In the genomic region with DNA sequence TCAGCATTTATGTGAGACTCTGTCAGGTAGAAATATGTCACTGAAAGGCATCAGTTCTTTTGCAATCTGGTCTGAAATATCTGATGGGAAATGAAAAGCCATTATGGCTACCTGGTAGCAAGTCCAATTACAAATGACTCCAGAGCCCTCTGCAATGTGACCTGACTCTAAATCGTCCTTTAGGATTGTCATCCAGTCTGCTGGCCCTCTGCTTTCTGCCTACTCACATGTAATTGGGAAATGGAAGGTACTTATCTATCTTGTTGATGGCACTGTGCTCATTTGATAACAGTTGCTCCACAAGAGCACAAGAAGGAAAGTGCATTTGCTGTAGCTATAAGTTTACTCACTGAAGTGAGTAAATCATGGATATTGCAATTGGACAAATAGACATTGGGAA, we compare ENCODE assay signal across 25 cellular contexts.
"Had no signal": no experiment of that assay in that cellular context is flagged by ENCODE, and none has a peak within 500 bp of the region (broad histone marks: within the 10 kb centered on the region; RNA-seq: fewer than 3 reads in every experiment).

No MANE protein-coding gene starts in this region.

- DNase-seq: activated CD4-positive, alpha-beta memory T cell treated with anti-CD3 and anti-CD28 coated beads for 36 hours; activated CD4-positive, alpha-beta T cell treated with anti-CD3 and anti-CD28 coated beads for 36 hours; activated CD4-positive, alpha-beta T cell treated with anti-CD3 and anti-CD28 coated beads, Interleukin-2, amount 10 ng/mL, durations not matched to agents 24 days and 14 days; activated CD4-positive, CD25-positive, alpha-beta regulatory T cell; activated CD4-positive, CD25-positive, alpha-beta regulatory T cell treated with anti-CD3 and anti-CD28 coated beads, Interleukin-2, amount 50 U/mL, for 72 hours; activated CD8-positive, alpha-beta memory T cell treated with anti-CD3 and anti-CD28 coated beads, Interleukin-2, amount 10 ng/mL, durations not matched to agents 7 days and 5 days; activated CD8-positive, alpha-beta memory T cell treated with anti-CD3 and anti-CD28 coated beads, Interleukin-2, amount 50 U/mL, for 4 hours; activated CD8-positive, alpha-beta T cell treated with anti-CD3 and anti-CD28 coated beads, Interleukin-2, amount 10 ng/mL, durations not matched to agents 7 days and 5 days; activated gamma-delta T cell; activated naive CD4-positive, alpha-beta T cell; activated naive CD4-positive, alpha-beta T cell treated with anti-CD3 and anti-CD28 coated beads, Interleukin-2, amount 10 ng/mL, durations not matched to agents 7 days and 5 days; activated naive CD8-positive, alpha-beta T cell treated with anti-CD3 and anti-CD28 coated beads, Interleukin-2, amount 10 ng/mL, durations not matched to agents 7 days and 5 days; activated T-cell treated with anti-CD3 and anti-CD28 coated beads, Interleukin-2, amount 50 U/mL, for 1 hour; activated T-cell treated with anti-CD3 and anti-CD28 coated beads, Interleukin-2, amount 50 U/mL, for 48 hours; dorsolateral prefrontal cortex; effector memory CD4-positive, alpha-beta T cell; endodermal cell; foreskin keratinocyte; gastrocnemius medialis; glutamatergic neuron; heart left ventricle; T-helper 2 cell had no signal

- H3K27ac ChIP-seq: ascending aorta, coronary artery, dorsolateral prefrontal cortex, foreskin keratinocyte, gastrocnemius medialis, heart left ventricle had no signal

- H3K4me3 ChIP-seq: ascending aorta, coronary artery, dorsolateral prefrontal cortex, gastrocnemius medialis, heart left ventricle had no signal

- H3K9me3 ChIP-seq: ascending aorta, gastrocnemius medialis, heart left ventricle had no signal

- H3K4me1 ChIP-seq: ascending aorta, foreskin keratinocyte, gastrocnemius medialis, heart left ventricle had no signal

- FAIRE-seq: bronchial epithelial cell had no signal

- H3K27me3 ChIP-seq: ascending aorta, foreskin keratinocyte, gastrocnemius medialis, heart left ventricle had no signal

- H3K36me3 ChIP-seq: ascending aorta, gastrocnemius medialis, heart left ventricle had no signal
